In genomic region chr4:88511236-88511635, GRCh38 we compare ENCODE assay signal across 25 cellular contexts. TPM values are rescaled to one million over a fixed set of nuclear protein-coding genes. Genes with fewer than 3 reads are reported as not detected.
DNase-seq lines count a peak whose midpoint lies in the region; ATAC-seq, FAIRE-seq and TF ChIP-seq lines count a peak whose summit lies in the region.
"Had no signal": no experiment of that assay in that cellular context is flagged by ENCODE, and none has a peak within 500 bp of the region (broad histone marks: within the 10 kb centered on the region; RNA-seq: fewer than 3 reads in every experiment).

No MANE protein-coding gene starts in this region.

- TF ChIP-seq POLR2A in right lobe of liver (IDR thresholded peaks at IDR 0.05) (no peak), HepG2 (IDR thresholded peaks at IDR 0.05; ENCODE audit: insufficient read depth in 1 of 2, low read depth in 2 of 2, low read length in 2 of 2) (no peak)

- H3K4me1 ChIP-seq in right lobe of liver = peaks cover 0 to 12% (median 0%) of the 10 kb centered on the region in 4 donors
- H3K4me1 ChIP-seq in HepG2 (ENCODE audit: insufficient read depth, low read length) = peaks cover 18% of the 10 kb centered on the region
- H3K4me1 ChIP-seq: Caco-2 had no signal

- CTCF ChIA-PET in HepG2 (lab: Yijun Ruan, JAX; ENCODE audit: low intra/inter-chr PET ratio, low total read pairs) = no interaction called here

- FAIRE-seq in RCC 7860 (lab: Jason Lieb, UNC) (no peak), HepG2 (lab: Jason Lieb, UNC) (no peak)
- FAIRE-seq: A549, GM12878, GM19239, H54, HTR-8/SVneo had no signal

- no peak overlapping the region for H3K4me2 ChIP-seq in HepG2 (ENCODE audit: low read depth, low read length)
- H3K4me2 ChIP-seq: A549, GM23338 had no signal

- no peak for ATAC-seq in activated T-cell treated with anti-CD3 and anti-CD28 coated beads, Interleukin-2, amount 50 U/mL, for 72 hours (replicated peaks in 1 of 2)
- ATAC-seq in right lobe of liver = no peak
- no peak for ATAC-seq in HepG2
- ATAC-seq in GM21390 (IDR thresholded peaks at IDR 0.05; ENCODE audit: unreplicated experiment) = no peak
- ATAC-seq in GM21529 (IDR thresholded peaks at IDR 0.05; ENCODE audit: unreplicated experiment) = no peak
- ATAC-seq: A549, GM12878, GM23338 had no signal

- no peaks in the 10 kb centered on the region for H4K20me1 ChIP-seq in HepG2 (ENCODE audit: insufficient read depth, low read length)

- in situ Hi-C loops in HepG2 (cut with HindIII; ENCODE audit: extremely low pct_ligation_motif_present, low pct_unique_long_range_greater_than_20kb) = loop anchor here (10.0 kb wide), 1 partner anchor 476 kb away; no protein-coding TSS in a partner anchor

- H3K27ac ChIP-seq in right lobe of liver = no peak overlapping the region
- no peak overlapping the region for H3K27ac ChIP-seq in HepG2 (ENCODE audit: extremely low read length, insufficient read depth, low read length)
- H3K27ac ChIP-seq: 22Rv1, A549, C4-2B had no signal

- POLR2A ChIA-PET in HepG2 (lab: Yijun Ruan, JAX) = no interaction called here

- no peaks in the 10 kb centered on the region for H3K9me3 Mint-ChIP-seq in activated T-cell treated with anti-CD3 and anti-CD28 coated beads, Interleukin-2, amount 50 U/mL, for 72 hours
- H3K9me3 Mint-ChIP-seq in activated T-cell treated with anti-CD3 and anti-CD28 coated beads, Interleukin-2, amount 50 U/mL, for 24 hours = no peaks in the 10 kb centered on the region
- H3K9me3 Mint-ChIP-seq: CD4-positive, alpha-beta T cell; GM23338; IgD-negative memory B cell had no signal

- no peaks in the 10 kb centered on the region for H3K9me3 ChIP-seq in right lobe of liver
- H3K9me3 ChIP-seq in HepG2 (ENCODE audit: low read length) = no peaks in the 10 kb centered on the region
- H3K9me3 ChIP-seq: A549, Caco-2 had no signal

- H3K27me3 ChIP-seq in right lobe of liver (no peaks in the 10 kb centered on the region), HepG2 (ENCODE audit: control insufficient read depth in 1 of 2, insufficient read depth in 2 of 2, low read length in 2 of 2) (peaks cover 0 to 8% of the 10 kb centered on the region in 2 experiments; a peak in 2 of 5 replicates)

- no peaks in the 10 kb centered on the region for H3K36me3 ChIP-seq in right lobe of liver
- no peaks in the 10 kb centered on the region for H3K36me3 ChIP-seq in HepG2 (replicated peaks in 1 of 2; ENCODE audit: control insufficient read depth in 1 of 2, insufficient read depth in 2 of 2, low read length in 2 of 2)

- BruUV-seq in HepG2 (replicated peaks; lab: Mats Ljungman, UMichigan) = no TSS peak

- no peak overlapping the region for H2AFZ ChIP-seq in HepG2 (ENCODE audit: low read length)
- H2AFZ ChIP-seq: GM23338 had no signal

- H3K9ac ChIP-seq in HepG2 (ENCODE audit: insufficient read depth, low read depth, low read length) = no peak overlapping the region

- TF ChIP-seq EP300 in HepG2 (IDR thresholded peaks at IDR 0.05; ENCODE audit: low read depth in 2 of 2, low read length in 2 of 2) = no peak
- no peak for TF ChIP-seq EP300 in HepG2 (CRISPR knock-in tag; IDR thresholded peaks at IDR 0.05; ENCODE audit: borderline replicate concordance)

- TF ChIP-seq RAD21 in HepG2 (CRISPR knock-in tag; IDR thresholded peaks at IDR 0.05) = no peak

- intact Hi-C loops in right lobe of liver (cut with DNase I) = loop anchor here (10.0 kb wide), 3 partner anchors 136 to 286 kb away; partner anchors contain the start of gene HERC6 (in 1 of the 2)
- intact Hi-C loops in HepG2 (cut with micrococcal nuclease; ENCODE audit: unreplicated experiment) = loop anchor here (10.0 kb wide), 1 partner anchor 656 kb away; no protein-coding TSS in a partner anchor

- peak overlapping the region; percentile 61 for H3K27ac Mint-ChIP-seq in activated T-cell treated with anti-CD3 and anti-CD28 coated beads, Interleukin-2, amount 50 U/mL, for 72 hours
- H3K27ac Mint-ChIP-seq in activated T-cell treated with anti-CD3 and anti-CD28 coated beads, Interleukin-2, amount 50 U/mL, for 24 hours = no peak overlapping the region
- H3K27ac Mint-ChIP-seq: CD4-positive, alpha-beta T cell; GM23338; IgD-negative memory B cell had no signal

- WGBS in right lobe of liver (ENCODE audit: insufficient coverage, low coverage, low lambda C conversion rate, missing lambda C conversion rate) = 73% methylated on average over 3 of the region's 3 CpGs
- WGBS in HepG2 (ENCODE audit: low lambda C conversion rate) = 1% methylated on average over 3 of the region's 3 CpGs

- H3K36me3 Mint-ChIP-seq in activated T-cell treated with anti-CD3 and anti-CD28 coated beads, Interleukin-2, amount 50 U/mL, for 72 hours (ENCODE audit: insufficient read depth in 2 of 2) = no peaks in the 10 kb centered on the region
- peaks cover 2% of the 10 kb centered on the region for H3K36me3 Mint-ChIP-seq in activated T-cell treated with anti-CD3 and anti-CD28 coated beads, Interleukin-2, amount 50 U/mL, for 24 hours (ENCODE audit: low read depth)

- no peak for DNase-seq in activated T-cell treated with anti-CD3 and anti-CD28 coated beads, Interleukin-2, amount 50 U/mL, for 72 hours
- no peak for DNase-seq in activated T-cell treated with anti-CD3 and anti-CD28 coated beads, Interleukin-2, amount 50 U/mL, for 24 hours
- DNase-seq in RCC 7860 (ENCODE audit: low spot score) (peak; percentile 28), glomerular visceral epithelial cell (ENCODE audit: extremely low spot score) (peak; percentile 24), right lobe of liver (no peak), HepG2 (ENCODE audit: low spot score) (no peak)
- DNase-seq: AML-193; Caco-2; CD4-positive, alpha-beta T cell; DMS 273 treated with DMSO at 0.1 percent for 48 hours; DMS53; DND-41; EL; HCEC 1CT had no signal

- H3K4me3 ChIP-seq in right lobe of liver (no peak overlapping the region), HepG2 (replicated peaks in 1 of 3; ENCODE audit: insufficient read depth in 1 of 3, low read depth in 2 of 3, low read length in 3 of 3) (no peak overlapping the region)
- H3K4me3 ChIP-seq: A549, GM12878, GM23338 had no signal

- H3K27me3 Mint-ChIP-seq in activated T-cell treated with anti-CD3 and anti-CD28 coated beads, Interleukin-2, amount 50 U/mL, for 72 hours (ENCODE audit: low read depth) = peaks cover 10% of the 10 kb centered on the region
- H3K27me3 Mint-ChIP-seq in activated T-cell treated with anti-CD3 and anti-CD28 coated beads, Interleukin-2, amount 50 U/mL, for 24 hours = no peaks in the 10 kb centered on the region
- H3K27me3 Mint-ChIP-seq: CD4-positive, alpha-beta T cell; IgD-negative memory B cell had no signal

- no peaks in the 10 kb centered on the region for H3K4me1 Mint-ChIP-seq in activated T-cell treated with anti-CD3 and anti-CD28 coated beads, Interleukin-2, amount 50 U/mL, for 72 hours (ENCODE audit: low read depth)
- no peaks in the 10 kb centered on the region for H3K4me1 Mint-ChIP-seq in activated T-cell treated with anti-CD3 and anti-CD28 coated beads, Interleukin-2, amount 50 U/mL, for 24 hours (ENCODE audit: low read depth)
- H3K4me1 Mint-ChIP-seq: GM23338, IgD-negative memory B cell had no signal

- TF ChIP-seq CTCF in right lobe of liver (IDR thresholded peaks at IDR 0.05) (no peak), HepG2 (CRISPR knock-in tag; IDR thresholded peaks at IDR 0.05) (no peak)

- H3K4me3 Mint-ChIP-seq in activated T-cell treated with anti-CD3 and anti-CD28 coated beads, Interleukin-2, amount 50 U/mL, for 72 hours = no peak overlapping the region
- no peak overlapping the region for H3K4me3 Mint-ChIP-seq in activated T-cell treated with anti-CD3 and anti-CD28 coated beads, Interleukin-2, amount 50 U/mL, for 24 hours
- H3K4me3 Mint-ChIP-seq: CD4-positive, alpha-beta T cell; GM23338; IgD-negative memory B cell had no signal

- H3K79me2 ChIP-seq in HepG2 (ENCODE audit: insufficient read depth, low read length) = no peaks in the 10 kb centered on the region

RNA-seq across cellular contexts. Expression of gene PYURF, which starts 12.3 kb away (rescaled TPM):
- 10 to 100 TPM; 56.1 to 59.3 TPM for total RNA-seq in activated T-cell treated with anti-CD3 and anti-CD28 coated beads, Interleukin-2, amount 50 U/mL, for 72 hours
- total RNA-seq in right lobe of liver (10 to 100 TPM; 32.2 to 53.8 (median 44.7) TPM), HepG2 (2016; rRNA removed; fragmentation: Illumina TruSeq; extraction: Trizol) (95.2 and 121 TPM in 2 replicates)
- total RNA-seq in HepG2 (2016; cell fraction: cytosol; rRNA removed; fragmentation: Illumina TruSeq; extraction: Trizol; ENCODE audit: low read depth) = 49.6 and 61.9 TPM in 2 replicates
- total RNA-seq in HepG2 (2016; cell fraction: insoluble cytoplasmic fraction; rRNA removed; fragmentation: Illumina TruSeq; extraction: Trizol) = 99.0 and 128 TPM in 2 replicates
- 117 and 130 TPM in 2 replicates for total RNA-seq in HepG2 (2016; cell fraction: membrane; rRNA removed; fragmentation: Illumina TruSeq; extraction: Trizol)
- 40.4 and 44.2 TPM in 2 replicates for total RNA-seq in HepG2 (2016; cell fraction: nucleus; rRNA removed; fragmentation: Illumina TruSeq; extraction: Trizol)
- polyA plus RNA-seq in HepG2 (2011; rRNA removed) = 48.5 and 59.9 TPM in 2 replicates
- 32.7 and 41.7 TPM in 2 replicates for polyA plus RNA-seq in HepG2 (2011; cell fraction: cytosol; rRNA removed)
- 7.7 and 11.5 TPM in 2 replicates for polyA plus RNA-seq in HepG2 (2011; cell fraction: nucleus; rRNA removed)
- polyA plus RNA-seq in HepG2 (2012) = 59.8 and 60.1 TPM in 2 replicates
- 55.3 and 83.1 TPM in 2 replicates for polyA plus RNA-seq in HepG2 (2016; cell fraction: cytosol; fragmentation: Illumina TruSeq; extraction: Trizol; ENCODE audit: low read depth)
- polyA plus RNA-seq in HepG2 (2016; cell fraction: insoluble cytoplasmic fraction; fragmentation: Illumina TruSeq; extraction: Trizol; ENCODE audit: low read depth) = 124 and 143 TPM in 2 replicates
- polyA plus RNA-seq in HepG2 (2016; cell fraction: membrane; fragmentation: Illumina TruSeq; extraction: Trizol; ENCODE audit: low read depth) = 101 and 120 TPM in 2 replicates
- polyA plus RNA-seq in HepG2 (2016; cell fraction: nucleus; fragmentation: Illumina TruSeq; extraction: Trizol; ENCODE audit: insufficient read depth, low read depth) = 61.1 and 65.9 TPM in 2 replicates
- polyA minus RNA-seq in HepG2 (2011; rRNA and poly(A)+ RNA removed; ENCODE audit: low replicate concordance) = 12.3 and 21.3 TPM in 2 replicates
- polyA minus RNA-seq in HepG2 (2011; cell fraction: cytosol; rRNA and poly(A)+ RNA removed) = 10.9 TPM in 2 replicates
- 5.9 and 8.5 TPM in 2 replicates for polyA minus RNA-seq in HepG2 (2011; cell fraction: nucleus; rRNA and poly(A)+ RNA removed)

RNA-seq across cellular contexts. Expression of gene HERC5, which starts 54.3 kb away (rescaled TPM):
- total RNA-seq in activated T-cell treated with anti-CD3 and anti-CD28 coated beads, Interleukin-2, amount 50 U/mL, for 72 hours = 10 to 100 TPM; 21.1 to 49.9 TPM
- total RNA-seq in right lobe of liver (1 to 10 TPM; 1.5 to 5.8 (median 1.8) TPM), HepG2 (2016; rRNA removed; fragmentation: Illumina TruSeq; extraction: Trizol) (0.29 and 0.33 TPM in 2 replicates)
- not detected in 2 replicates for total RNA-seq in HepG2 (2016; cell fraction: cytosol; rRNA removed; fragmentation: Illumina TruSeq; extraction: Trizol; ENCODE audit: low read depth)
- total RNA-seq in HepG2 (2016; cell fraction: insoluble cytoplasmic fraction; rRNA removed; fragmentation: Illumina TruSeq; extraction: Trizol) = 0.35 and 0.39 TPM in 2 replicates
- 0.10 and 0.12 TPM in 2 replicates for total RNA-seq in HepG2 (2016; cell fraction: membrane; rRNA removed; fragmentation: Illumina TruSeq; extraction: Trizol)
- 0.16 and 0.19 TPM in 2 replicates for total RNA-seq in HepG2 (2016; cell fraction: nucleus; rRNA removed; fragmentation: Illumina TruSeq; extraction: Trizol)
- polyA plus RNA-seq in HepG2 (2011; rRNA removed) = 0.08 and 0.13 TPM in 2 replicates
- 0.04 and 0.09 TPM in 2 replicates for polyA plus RNA-seq in HepG2 (2011; cell fraction: cytosol; rRNA removed)
- polyA plus RNA-seq in HepG2 (2011; cell fraction: nucleus; rRNA removed) = 0.14 and 0.16 TPM in 2 replicates
- 0.08 and 0.11 TPM in 2 replicates for polyA plus RNA-seq in HepG2 (2012)
- 0.05 TPM in 1 of 2 replicates, not detected in the other for polyA plus RNA-seq in HepG2 (2016; cell fraction: cytosol; fragmentation: Illumina TruSeq; extraction: Trizol; ENCODE audit: low read depth)
- polyA plus RNA-seq in HepG2 (2016; cell fraction: insoluble cytoplasmic fraction; fragmentation: Illumina TruSeq; extraction: Trizol; ENCODE audit: low read depth) = 0.15 and 0.28 TPM in 2 replicates
- 0.09 TPM in 1 of 2 replicates, not detected in the other for polyA plus RNA-seq in HepG2 (2016; cell fraction: membrane; fragmentation: Illumina TruSeq; extraction: Trizol; ENCODE audit: low read depth)
- 0.26 and 0.52 TPM in 2 replicates for polyA plus RNA-seq in HepG2 (2016; cell fraction: nucleus; fragmentation: Illumina TruSeq; extraction: Trizol; ENCODE audit: insufficient read depth, low read depth)
- polyA minus RNA-seq in HepG2 (2011; rRNA and poly(A)+ RNA removed; ENCODE audit: low replicate concordance) = 0.10 and 4.5 TPM in 2 replicates
- polyA minus RNA-seq in HepG2 (2011; cell fraction: cytosol; rRNA and poly(A)+ RNA removed) = 0.18 and 0.49 TPM in 2 replicates
- polyA minus RNA-seq in HepG2 (2011; cell fraction: nucleus; rRNA and poly(A)+ RNA removed) = 0.25 and 0.39 TPM in 2 replicates

Comparison
In these comparisons a context has a peak if more than half of its experiments do, and no peak if none do; other contexts are left out.
1. DNase-seq: peak in RCC 7860 (single experiment) and glomerular visceral epithelial cell (single experiment); none in activated T-cell treated with anti-CD3 and anti-CD28 coated beads, Interleukin-2, amount 50 U/mL, for 72 hours (0 of 2), activated T-cell treated with anti-CD3 and anti-CD28 coated beads, Interleukin-2, amount 50 U/mL, for 24 hours (single experiment), right lobe of liver (0 of 3) and HepG2 (single experiment).